Comparison of ENCODE assay signal across 1 cellular context in genomic region chr9:127942152-127943010, GRCh38.
TF ChIP-seq lines count a peak whose summit lies in the region.

No MANE protein-coding gene starts in this region.

TF ChIP-seq in HepG2, 621 proteins besides CTCF, POLR2A, EP300 and RAD21 (continues in another document):
- TF ChIP-seq ZNF720 (CRISPR knock-in tag; IDR thresholded peaks at IDR 0.05) (no peak), ZNF407 (CRISPR knock-in tag; IDR thresholded peaks at IDR 0.05; ENCODE audit: not compliant biosample characterization) (no peak), ZNF484 (CRISPR knock-in tag; IDR thresholded peaks at IDR 0.05; ENCODE audit: borderline replicate concordance, low read depth) (no peak), KLF9 (CRISPR knock-in tag; IDR thresholded peaks at IDR 0.05; ENCODE audit: low read depth) (no peak), ZNF574 (CRISPR knock-in tag; IDR thresholded peaks at IDR 0.05) (no peak), PPARG (CRISPR knock-in tag; conservative IDR thresholded peaks at IDR 0.05) (no peak), DNMT3B (CRISPR knock-in tag; conservative IDR thresholded peaks at IDR 0.05) (no peak), ZNF512B (CRISPR knock-in tag; IDR thresholded peaks at IDR 0.05; ENCODE audit: borderline replicate concordance) (no peak), ZSCAN5A (CRISPR knock-in tag; IDR thresholded peaks at IDR 0.05; ENCODE audit: borderline replicate concordance) (no peak), KLF15 (CRISPR knock-in tag; IDR thresholded peaks at IDR 0.05; ENCODE audit: borderline replicate concordance) (no peak), SATB2 (CRISPR knock-in tag; IDR thresholded peaks at IDR 0.05) (no peak), ZNF740 (CRISPR knock-in tag; IDR thresholded peaks at IDR 0.05) (no peak), PRDM10 (CRISPR knock-in tag; IDR thresholded peaks at IDR 0.05; ENCODE audit: low read depth) (no peak), SIX4 (CRISPR knock-in tag; IDR thresholded peaks at IDR 0.05) (no peak), MEIS1 (CRISPR knock-in tag; IDR thresholded peaks at IDR 0.05; ENCODE audit: borderline replicate concordance) (no peak), MEIS2 (CRISPR knock-in tag; IDR thresholded peaks at IDR 0.05) (no peak; the same call in 1 of the 2 replicates), ZNF224 (CRISPR knock-in tag; IDR thresholded peaks at IDR 0.05) (no peak), RCOR2 (CRISPR knock-in tag; IDR thresholded peaks at IDR 0.05) (no peak), CCDC6 (CRISPR knock-in tag; IDR thresholded peaks at IDR 0.05) (no peak), ZFP41 (CRISPR knock-in tag; IDR thresholded peaks at IDR 0.05; ENCODE audit: borderline replicate concordance) (no peak), PRPF4 (IDR thresholded peaks at IDR 0.05; ENCODE audit: low read depth, low read length, poor library complexity, severe bottlenecking) (no peak), HNRNPL (IDR thresholded peaks at IDR 0.05; ENCODE audit: low read depth, low read length) (peak; percentile 65; the same call in 1 of the 2 replicates)
- TF ChIP-seq, protein P1, sequence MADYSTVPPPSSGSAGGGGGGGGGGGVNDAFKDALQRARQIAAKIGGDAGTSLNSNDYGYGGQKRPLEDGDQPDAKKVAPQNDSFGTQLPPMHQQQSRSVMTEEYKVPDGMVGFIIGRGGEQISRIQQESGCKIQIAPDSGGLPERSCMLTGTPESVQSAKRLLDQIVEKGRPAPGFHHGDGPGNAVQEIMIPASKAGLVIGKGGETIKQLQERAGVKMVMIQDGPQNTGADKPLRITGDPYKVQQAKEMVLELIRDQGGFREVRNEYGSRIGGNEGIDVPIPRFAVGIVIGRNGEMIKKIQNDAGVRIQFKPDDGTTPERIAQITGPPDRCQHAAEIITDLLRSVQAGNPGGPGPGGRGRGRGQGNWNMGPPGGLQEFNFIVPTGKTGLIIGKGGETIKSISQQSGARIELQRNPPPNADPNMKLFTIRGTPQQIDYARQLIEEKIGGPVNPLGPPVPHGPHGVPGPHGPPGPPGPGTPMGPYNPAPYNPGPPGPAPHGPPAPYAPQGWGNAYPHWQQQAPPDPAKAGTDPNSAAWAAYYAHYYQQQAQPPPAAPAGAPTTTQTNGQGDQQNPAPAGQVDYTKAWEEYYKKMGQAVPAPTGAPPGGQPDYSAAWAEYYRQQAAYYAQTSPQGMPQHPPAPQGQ (CRISPR knock-in tag; IDR thresholded peaks at IDR 0.05; ENCODE audit: borderline replicate concordance): no peak
- TF ChIP-seq, protein P2, sequence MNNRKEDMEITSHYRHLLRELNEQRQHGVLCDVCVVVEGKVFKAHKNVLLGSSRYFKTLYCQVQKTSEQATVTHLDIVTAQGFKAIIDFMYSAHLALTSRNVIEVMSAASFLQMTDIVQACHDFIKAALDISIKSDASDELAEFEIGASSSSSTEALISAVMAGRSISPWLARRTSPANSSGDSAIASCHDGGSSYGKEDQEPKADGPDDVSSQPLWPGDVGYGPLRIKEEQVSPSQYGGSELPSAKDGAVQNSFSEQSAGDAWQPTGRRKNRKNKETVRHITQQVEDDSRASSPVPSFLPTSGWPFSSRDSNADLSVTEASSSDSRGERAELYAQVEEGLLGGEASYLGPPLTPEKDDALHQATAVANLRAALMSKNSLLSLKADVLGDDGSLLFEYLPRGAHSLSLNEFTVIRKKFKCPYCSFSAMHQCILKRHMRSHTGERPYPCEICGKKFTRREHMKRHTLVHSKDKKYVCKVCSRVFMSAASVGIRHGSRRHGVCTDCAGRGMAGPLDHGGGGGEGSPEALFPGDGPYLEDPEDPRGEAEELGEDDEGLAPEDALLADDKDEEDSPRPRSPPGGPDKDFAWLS (CRISPR knock-in tag; IDR thresholded peaks at IDR 0.05; ENCODE audit: borderline replicate concordance): no peak
